Comparison of ENCODE assay signal across 16 cellular contexts in genomic region chr9:131446276-131446675, GRCh38. TPM values are rescaled to one million over a fixed set of nuclear protein-coding genes. Genes with fewer than 3 reads are reported as not detected.
DNase-seq lines count a peak whose midpoint lies in the region; ATAC-seq and TF ChIP-seq lines count a peak whose summit lies in the region.
"Had no signal": no experiment of that assay in that cellular context is flagged by ENCODE, and none has a peak within 500 bp of the region (broad histone marks: within the 10 kb centered on the region; RNA-seq: fewer than 3 reads in every experiment).

No MANE protein-coding gene starts in this region.

- H3K4me1 Mint-ChIP-seq in activated T-helper 17 cell treated with anti-CD3 and anti-CD28 coated beads, Interleukin-2, amount 50 U/mL, for 72 hours, result peaks cover 9% of the 10 kb centered on the region
- H3K4me1 Mint-ChIP-seq in nephron, result peaks cover 17% of the 10 kb centered on the region

- 92% methylated on average over 11 of the region's 11 CpGs for WGBS in suprapubic skin

- DNase-seq in cardiac septum (ENCODE audit: low spot score) (peak; percentile 57), right atrium auricular region (ENCODE audit: low spot score) (no peak), suprapubic skin (ENCODE audit: low spot score in 2 of 2) (peak in 1 of 2 donors; percentile 51), COR-L47 (lab: John Stamatoyannopoulos, UW) (no peak)
- DNase-seq: BE2C; CD8-positive, alpha-beta T cell; DMS 273 treated with DMSO at 0.1 percent for 48 hours; MM.1S; NCI-H1930; NCI-H2171; NCI-H446 treated with DMSO at 0.1 percent for 48 hours; NCI-H748 treated with DMSO at 0.1 percent for 48 hours; PC-9 had no signal

- ATAC-seq in activated T-helper 17 cell treated with anti-CD3 and anti-CD28 coated beads, Interleukin-2, amount 50 U/mL, for 72 hours (replicated peaks), result no peak
- no peak for ATAC-seq in GM19351 (IDR thresholded peaks at IDR 0.05; ENCODE audit: unreplicated experiment)
- ATAC-seq: CD8-positive, alpha-beta T cell had no signal

- H3K27ac ChIP-seq in right atrium auricular region, result no peak overlapping the region
- H3K27ac ChIP-seq in suprapubic skin, result peak overlapping the region; percentile 7
- H3K27ac ChIP-seq: PC-9 had no signal

- no peak for TF ChIP-seq POLR2A in suprapubic skin (IDR thresholded peaks at IDR 0.05)

- TF ChIP-seq CTCF in right atrium auricular region (IDR thresholded peaks at IDR 0.05), result no peak
- TF ChIP-seq CTCF in nephron (IDR thresholded peaks at IDR 0.05; ENCODE audit: unreplicated experiment in 3 of 3), result no peak
- no peak for TF ChIP-seq CTCF in suprapubic skin (IDR thresholded peaks at IDR 0.05)

- peak overlapping the region; percentile 42 for H3K27ac Mint-ChIP-seq in activated T-helper 17 cell treated with anti-CD3 and anti-CD28 coated beads, Interleukin-2, amount 50 U/mL, for 72 hours
- H3K27ac Mint-ChIP-seq in nephron, result peak overlapping the region; percentile 32 to 48 (median 38)
- H3K27ac Mint-ChIP-seq: CD8-positive, alpha-beta T cell had no signal

- H3K27me3 ChIP-seq in right atrium auricular region, result no peaks in the 10 kb centered on the region
- no peaks in the 10 kb centered on the region for H3K27me3 ChIP-seq in suprapubic skin
- H3K27me3 ChIP-seq: BE2C had no signal

- H3K4me3 ChIP-seq in right atrium auricular region, result no peak overlapping the region
- H3K4me3 ChIP-seq in suprapubic skin, result no peak overlapping the region
- H3K4me3 ChIP-seq: PC-9 had no signal

- intact Hi-C loops in cardiac septum (cut with DNase I), result no loop called here

- H3K4me3 Mint-ChIP-seq in activated T-helper 17 cell treated with anti-CD3 and anti-CD28 coated beads, Interleukin-2, amount 50 U/mL, for 72 hours, result no peak overlapping the region
- no peak overlapping the region for H3K4me3 Mint-ChIP-seq in nephron
- H3K4me3 Mint-ChIP-seq: CD8-positive, alpha-beta T cell had no signal

- H3K9me3 Mint-ChIP-seq in activated T-helper 17 cell treated with anti-CD3 and anti-CD28 coated beads, Interleukin-2, amount 50 U/mL, for 72 hours, result no peaks in the 10 kb centered on the region
- H3K9me3 Mint-ChIP-seq in nephron, result no peaks in the 10 kb centered on the region
- H3K9me3 Mint-ChIP-seq: CD8-positive, alpha-beta T cell had no signal

- H3K36me3 Mint-ChIP-seq in activated T-helper 17 cell treated with anti-CD3 and anti-CD28 coated beads, Interleukin-2, amount 50 U/mL, for 72 hours (ENCODE audit: low read depth), result peaks cover 100% of the 10 kb centered on the region
- H3K36me3 Mint-ChIP-seq in nephron (ENCODE audit: low read depth), result peaks cover 89% of the 10 kb centered on the region

- H3K4me1 ChIP-seq in right atrium auricular region (no peaks in the 10 kb centered on the region), suprapubic skin (peaks cover 7% of the 10 kb centered on the region)
- H3K4me1 ChIP-seq: BE2C had no signal

- H3K27me3 Mint-ChIP-seq in activated T-helper 17 cell treated with anti-CD3 and anti-CD28 coated beads, Interleukin-2, amount 50 U/mL, for 72 hours, result no peaks in the 10 kb centered on the region
- H3K27me3 Mint-ChIP-seq in nephron (ENCODE audit: low read depth), result no peaks in the 10 kb centered on the region

- H3K36me3 ChIP-seq in right atrium auricular region (peaks cover 90% of the 10 kb centered on the region), suprapubic skin (peaks cover 91% of the 10 kb centered on the region)

- TF ChIP-seq EP300 in suprapubic skin (IDR thresholded peaks at IDR 0.05), result no peak

- H3K9me3 ChIP-seq in right atrium auricular region, result no peaks in the 10 kb centered on the region
- no peaks in the 10 kb centered on the region for H3K9me3 ChIP-seq in suprapubic skin
- H3K9me3 ChIP-seq: BE2C had no signal

RNA-seq across cellular contexts. Expression of gene PRRC2B, which starts 52.4 kb away (rescaled TPM):
- total RNA-seq in cardiac septum (151 TPM), right atrium auricular region (100 to 1,000 TPM in 1 of 2 donors, 10 to 100 TPM in 1; 76.7 to 120 TPM), suprapubic skin (100 to 1,000 TPM; 153 to 286 (median 240) TPM)
- total RNA-seq in activated T-helper 17 cell treated with anti-CD3 and anti-CD28 coated beads, Interleukin-2, amount 50 U/mL, for 72 hours, result 100 to 1,000 TPM; 136 to 157 TPM

RNA-seq across cellular contexts. Expression of gene POMT1, which starts 56.4 kb away (rescaled TPM):
- 24.6 TPM for total RNA-seq in cardiac septum
- total RNA-seq in right atrium auricular region, result 10 to 100 TPM; 13.7 to 16.4 TPM
- total RNA-seq in activated T-helper 17 cell treated with anti-CD3 and anti-CD28 coated beads, Interleukin-2, amount 50 U/mL, for 72 hours, result 10 to 100 TPM; 51.3 to 73.7 TPM
- total RNA-seq in suprapubic skin, result 10 to 100 TPM; 16.6 to 62.0 (median 34.1) TPM
